ENCODE assay signal across 15 cellular contexts in genomic region chr3:5568451-5568850, GRCh38.
DNase-seq lines count a peak whose midpoint lies in the region; ATAC-seq and TF ChIP-seq lines count a peak whose summit lies in the region.
"Had no signal": no experiment of that assay in that cellular context is flagged by ENCODE, and none has a peak within 500 bp of the region (broad histone marks: within the 10 kb centered on the region; RNA-seq: fewer than 3 reads in every experiment).

No MANE protein-coding gene starts in this region.

- DNase-seq in SK-N-SH: no peak
- DNase-seq in mammary epithelial cell: peak; percentile 1
- no peak for DNase-seq in smooth muscle cell (lab: John Stamatoyannopoulos, UW; ENCODE audit: unreplicated experiment)
- no peak for DNase-seq in activated CD4-positive, alpha-beta memory T cell treated with anti-CD3 and anti-CD28 coated beads, Interleukin-2, amount 10 ng/mL, durations not matched to agents 7 days and 5 days
- DNase-seq in NCI-H2196 treated with DMSO at 0.1 percent for 48 hours (lab: John Stamatoyannopoulos, UW; ENCODE audit: unreplicated experiment): no peak
- no peak for DNase-seq in aorta
- DNase-seq: activated naive CD4-positive, alpha-beta T cell treated with anti-CD3 and anti-CD28 coated beads, Interleukin-2, amount 10 ng/mL, durations not matched to agents 7 days and 5 days; KG1; natural killer cell; NCI-H226; stimulated activated CD8-positive, alpha-beta memory T cell treated with anti-CD3 and anti-CD28 coated beads, Interleukin-4, amount 100 ng/mL, for 48 hours; uterus had no signal

- dilution Hi-C loops in mammary epithelial cell (cut with HindIII; ENCODE audit: low sequenced_read_pairs): no loop called here

- H3K9me3 Mint-ChIP-seq in activated CD4-positive, alpha-beta memory T cell treated with anti-CD3 and anti-CD28 coated beads, Interleukin-2, amount 10 ng/mL, durations not matched to agents 7 days and 5 days: peaks cover 1% of the 10 kb centered on the region
- H3K9me3 Mint-ChIP-seq: activated naive CD4-positive, alpha-beta T cell treated with anti-CD3 and anti-CD28 coated beads, Interleukin-2, amount 10 ng/mL, durations not matched to agents 7 days and 5 days had no signal

- WGBS in SK-N-SH (ENCODE audit: low lambda C conversion rate): 2% methylated on average over 5 of the region's 5 CpGs
- 25% methylated on average over 5 of the region's 5 CpGs for WGBS in mammary epithelial cell (ENCODE audit: low coverage, missing lambda C conversion rate)
- WGBS in smooth muscle cell (ENCODE audit: low lambda C conversion rate): 22% methylated on average over 5 of the region's 5 CpGs
- WGBS in aorta, 2 donors: 25 to 29% methylated on average over 5 of the region's 5 CpGs

- H3K27ac Mint-ChIP-seq in activated CD4-positive, alpha-beta memory T cell treated with anti-CD3 and anti-CD28 coated beads, Interleukin-2, amount 10 ng/mL, durations not matched to agents 7 days and 5 days: no peak overlapping the region
- H3K27ac Mint-ChIP-seq: activated naive CD4-positive, alpha-beta T cell treated with anti-CD3 and anti-CD28 coated beads, Interleukin-2, amount 10 ng/mL, durations not matched to agents 7 days and 5 days; natural killer cell had no signal

- H3K9me3 ChIP-seq in SK-N-SH (no peaks in the 10 kb centered on the region), mammary epithelial cell (replicated peaks; ENCODE audit: insufficient read depth, low read length) (peaks cover 3% of the 10 kb centered on the region), smooth muscle cell (replicated peaks; ENCODE audit: low read depth) (no peaks in the 10 kb centered on the region), aorta (ENCODE audit: control insufficient read depth, low read length) (peaks cover 2% of the 10 kb centered on the region)
- H3K9me3 ChIP-seq: HAP-1, uterus had no signal

- no peak overlapping the region for H3K4me3 Mint-ChIP-seq in activated CD4-positive, alpha-beta memory T cell treated with anti-CD3 and anti-CD28 coated beads, Interleukin-2, amount 10 ng/mL, durations not matched to agents 7 days and 5 days
- H3K4me3 Mint-ChIP-seq: activated naive CD4-positive, alpha-beta T cell treated with anti-CD3 and anti-CD28 coated beads, Interleukin-2, amount 10 ng/mL, durations not matched to agents 7 days and 5 days; natural killer cell had no signal

- H3K4me2 ChIP-seq in SK-N-SH (no peak overlapping the region), mammary epithelial cell (ENCODE audit: insufficient read depth, low read depth, low read length) (no peak overlapping the region), smooth muscle cell (no peak overlapping the region)

- CTCF ChIA-PET in SK-N-SH (lab: Yijun Ruan, JAX): no interaction called here
- CTCF ChIA-PET in mammary epithelial cell (lab: Charles Lee; ENCODE audit: low non-redundant PET): no interaction called here
- CTCF ChIA-PET in activated CD4-positive, alpha-beta memory T cell treated with anti-CD3 and anti-CD28 coated beads, Interleukin-2, amount 10 ng/mL, durations not matched to agents 7 days and 5 days (lab: Charles Lee): no interaction called here

- TF ChIP-seq CTCF in SK-N-SH (IDR thresholded peaks at IDR 0.05): no peak
- TF ChIP-seq CTCF in LNCAP (IDR thresholded peaks at IDR 0.05): peak; percentile 49
- peak in 1 of 2 donors; percentile 6 for TF ChIP-seq CTCF in mammary epithelial cell (conservative IDR thresholded peaks at IDR 0.05 in 1 of 2, IDR thresholded peaks at IDR 0.05 in 1 of 2; ENCODE audit: extremely low read depth in 1 of 2, insufficient read depth in 1 of 2, low read depth in 1 of 2, low read length in 2 of 2)
- TF ChIP-seq CTCF in smooth muscle cell (IDR thresholded peaks at IDR 0.05; ENCODE audit: borderline replicate concordance, insufficient read depth, poor library complexity, severe bottlenecking): peak; percentile 7

- no peak overlapping the region for H3K9ac ChIP-seq in SK-N-SH
- no peak overlapping the region for H3K9ac ChIP-seq in mammary epithelial cell (ENCODE audit: insufficient read depth, low read length)
- H3K9ac ChIP-seq in smooth muscle cell (ENCODE audit: low read depth): no peak overlapping the region

- H2AFZ ChIP-seq in SK-N-SH (ENCODE audit: low read depth) (no peak overlapping the region), mammary epithelial cell (ENCODE audit: low read depth, low read length) (no peak overlapping the region), smooth muscle cell (ENCODE audit: low read depth) (no peak overlapping the region)

- no peak for TF ChIP-seq EP300 in SK-N-SH (IDR thresholded peaks at IDR 0.05; ENCODE audit: borderline replicate concordance in 1 of 2, low read depth in 1 of 2, low read length in 1 of 2)

- H3K9me2 ChIP-seq in SK-N-SH: no peaks in the 10 kb centered on the region

- no peaks in the 10 kb centered on the region for H3K36me3 ChIP-seq in SK-N-SH (replicated peaks in 1 of 2; ENCODE audit: control insufficient read depth in 1 of 2, insufficient read depth in 2 of 2, low read length in 1 of 2)
- no peaks in the 10 kb centered on the region for H3K36me3 ChIP-seq in mammary epithelial cell (ENCODE audit: insufficient read depth, low read length)
- no peaks in the 10 kb centered on the region for H3K36me3 ChIP-seq in smooth muscle cell (ENCODE audit: low read depth)
- H3K36me3 ChIP-seq in aorta (ENCODE audit: control insufficient read depth in 1 of 2, insufficient read depth in 2 of 2, low read length in 1 of 2): no peaks in the 10 kb centered on the region
- H3K36me3 ChIP-seq: HAP-1, uterus had no signal

- no peaks in the 10 kb centered on the region for H3K27me3 Mint-ChIP-seq in activated CD4-positive, alpha-beta memory T cell treated with anti-CD3 and anti-CD28 coated beads, Interleukin-2, amount 10 ng/mL, durations not matched to agents 7 days and 5 days
- H3K27me3 Mint-ChIP-seq: activated naive CD4-positive, alpha-beta T cell treated with anti-CD3 and anti-CD28 coated beads, Interleukin-2, amount 10 ng/mL, durations not matched to agents 7 days and 5 days had no signal

- TF ChIP-seq RAD21 in SK-N-SH (IDR thresholded peaks at IDR 0.05; ENCODE audit: low read length): 0 out of 2 replicates have a peak, but pooled peaks have one; percentile 11

- no TSS peak for BruUV-seq in mammary epithelial cell (replicated peaks; lab: Mats Ljungman, UMichigan)

- H3K79me2 ChIP-seq in SK-N-SH (ENCODE audit: insufficient read depth) (no peaks in the 10 kb centered on the region), mammary epithelial cell (ENCODE audit: insufficient read depth, low read length) (no peaks in the 10 kb centered on the region), smooth muscle cell (ENCODE audit: low read depth) (no peaks in the 10 kb centered on the region)

- no peaks in the 10 kb centered on the region for H3K4me1 Mint-ChIP-seq in activated CD4-positive, alpha-beta memory T cell treated with anti-CD3 and anti-CD28 coated beads, Interleukin-2, amount 10 ng/mL, durations not matched to agents 7 days and 5 days
- H3K4me1 Mint-ChIP-seq: activated naive CD4-positive, alpha-beta T cell treated with anti-CD3 and anti-CD28 coated beads, Interleukin-2, amount 10 ng/mL, durations not matched to agents 7 days and 5 days; natural killer cell had no signal

- H3K4me1 ChIP-seq in SK-N-SH (ENCODE audit: control insufficient read depth in 1 of 2, insufficient read depth in 2 of 2, low read depth in 1 of 2, low read length in 1 of 2) (no peaks in the 10 kb centered on the region), mammary epithelial cell (ENCODE audit: insufficient read depth, low read length) (no peaks in the 10 kb centered on the region), smooth muscle cell (ENCODE audit: low read depth) (no peaks in the 10 kb centered on the region), aorta (ENCODE audit: control insufficient read depth in 1 of 2, insufficient read depth in 2 of 2, low read length in 2 of 2) (no peaks in the 10 kb centered on the region)
- H3K4me1 ChIP-seq: HAP-1, uterus had no signal

- in situ Hi-C loops in mammary epithelial cell (cut with MboI; ENCODE audit: low sequenced_read_pairs in 2 of 2): no loop called here

- H3K4me3 ChIP-seq in SK-N-SH (ENCODE audit: low read depth in 2 of 2, low read length in 1 of 2) (no peak overlapping the region; a peak in 1 of 4 replicates), mammary epithelial cell (replicated peaks in 1 of 3; ENCODE audit: insufficient read depth in 1 of 3, low read depth in 2 of 3, low read length in 3 of 3) (no peak overlapping the region), smooth muscle cell (no peak overlapping the region), aorta (ENCODE audit: low read length in 2 of 2) (no peak overlapping the region)
- H3K4me3 ChIP-seq: HAP-1, uterus had no signal

- POLR2A ChIA-PET in SK-N-SH (lab: Yijun Ruan, JAX): no interaction called here
- POLR2A ChIA-PET in activated CD4-positive, alpha-beta memory T cell treated with anti-CD3 and anti-CD28 coated beads, Interleukin-2, amount 10 ng/mL, durations not matched to agents 7 days and 5 days (lab: Charles Lee): no interaction called here

- no peak overlapping the region for H3K27ac ChIP-seq in SK-N-SH (ENCODE audit: low read depth in 2 of 2, low read length in 1 of 2)
- H3K27ac ChIP-seq in mammary epithelial cell (ENCODE audit: insufficient read depth, low read depth, low read length): no peak overlapping the region
- no peak overlapping the region for H3K27ac ChIP-seq in smooth muscle cell (ENCODE audit: low read depth)
- no peak overlapping the region for H3K27ac ChIP-seq in aorta (ENCODE audit: low read depth in 1 of 2, low read length in 2 of 2)
- H3K27ac ChIP-seq: uterus had no signal

- ATAC-seq in SK-N-SH treated with all-trans-retinoic acid at 6 μM for 48 hours (no peak), aorta (ENCODE audit: low FRiP score) (no peak)
- ATAC-seq: natural killer cell had no signal

- H4K20me1 ChIP-seq in SK-N-SH (ENCODE audit: insufficient read depth) (no peaks in the 10 kb centered on the region), mammary epithelial cell (ENCODE audit: insufficient read depth, low read length) (no peaks in the 10 kb centered on the region), smooth muscle cell (ENCODE audit: low read depth) (no peaks in the 10 kb centered on the region)

- intact Hi-C loops in mammary epithelial cell (cut with micrococcal nuclease) (no loop called here), aorta (cut with DNase I) (no loop called here)

- H3K36me3 Mint-ChIP-seq in activated CD4-positive, alpha-beta memory T cell treated with anti-CD3 and anti-CD28 coated beads, Interleukin-2, amount 10 ng/mL, durations not matched to agents 7 days and 5 days (ENCODE audit: low read depth): no peaks in the 10 kb centered on the region
- H3K36me3 Mint-ChIP-seq: activated naive CD4-positive, alpha-beta T cell treated with anti-CD3 and anti-CD28 coated beads, Interleukin-2, amount 10 ng/mL, durations not matched to agents 7 days and 5 days; natural killer cell had no signal

- H3F3A ChIP-seq in SK-N-SH (replicated peaks; ENCODE audit: insufficient read depth) (no peaks in the 10 kb centered on the region), smooth muscle cell (ENCODE audit: low read depth) (no peaks in the 10 kb centered on the region)

- H3K27me3 ChIP-seq in SK-N-SH (ENCODE audit: insufficient read depth) (no peaks in the 10 kb centered on the region), mammary epithelial cell (ENCODE audit: insufficient read depth, low read length) (no peaks in the 10 kb centered on the region), smooth muscle cell (ENCODE audit: low read depth) (no peaks in the 10 kb centered on the region), aorta (ENCODE audit: control insufficient read depth in 1 of 2, insufficient read depth in 2 of 2, low read length in 1 of 2) (no peaks in the 10 kb centered on the region)
- H3K27me3 ChIP-seq: uterus had no signal
